ENCODE assay signal across 1 cellular context in the genomic region with DNA sequence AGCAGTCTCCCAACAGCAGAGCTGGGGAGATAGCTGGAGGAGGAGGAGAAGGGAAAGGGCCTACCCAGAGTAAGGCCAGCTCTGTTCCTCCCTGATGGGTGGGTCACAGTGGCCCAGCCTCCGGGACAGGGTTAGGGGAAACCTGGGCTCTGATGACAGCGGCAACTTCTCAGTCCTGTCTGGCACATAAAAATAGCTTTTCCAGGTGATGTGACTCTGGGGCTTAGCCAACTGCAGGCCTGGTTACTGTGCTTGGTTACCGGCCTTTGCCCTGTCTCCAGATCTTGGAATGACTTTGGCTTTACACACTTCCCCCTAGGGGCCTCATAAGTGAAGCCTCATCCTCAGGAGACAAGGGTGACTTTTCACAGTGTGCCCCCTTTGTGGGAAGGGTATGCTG.
TF ChIP-seq lines count a peak whose summit lies in the region.

No MANE protein-coding gene starts in this region.

TF ChIP-seq in A549, 52 proteins besides CTCF, POLR2A, EP300 and RAD21 (continued from another document):
- TF ChIP-seq, protein P1, sequence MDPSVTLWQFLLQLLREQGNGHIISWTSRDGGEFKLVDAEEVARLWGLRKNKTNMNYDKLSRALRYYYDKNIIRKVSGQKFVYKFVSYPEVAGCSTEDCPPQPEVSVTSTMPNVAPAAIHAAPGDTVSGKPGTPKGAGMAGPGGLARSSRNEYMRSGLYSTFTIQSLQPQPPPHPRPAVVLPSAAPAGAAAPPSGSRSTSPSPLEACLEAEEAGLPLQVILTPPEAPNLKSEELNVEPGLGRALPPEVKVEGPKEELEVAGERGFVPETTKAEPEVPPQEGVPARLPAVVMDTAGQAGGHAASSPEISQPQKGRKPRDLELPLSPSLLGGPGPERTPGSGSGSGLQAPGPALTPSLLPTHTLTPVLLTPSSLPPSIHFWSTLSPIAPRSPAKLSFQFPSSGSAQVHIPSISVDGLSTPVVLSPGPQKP (IDR thresholded peaks at IDR 0.05; ENCODE audit: low read depth, low read length), result no peak
- TF ChIP-seq NFE2L2 (conservative IDR thresholded peaks at IDR 0.05; ENCODE audit: low read length), result no peak
- no peak for TF ChIP-seq CHD4 (IDR thresholded peaks at IDR 0.05; ENCODE audit: borderline replicate concordance)
- no peak for TF ChIP-seq PHF8 (IDR thresholded peaks at IDR 0.05; ENCODE audit: borderline replicate concordance, low read depth)
- no peak for TF ChIP-seq MYC (IDR thresholded peaks at IDR 0.05; ENCODE audit: borderline replicate concordance, low read length)
- no peak for TF ChIP-seq NR3C1 (IDR thresholded peaks at IDR 0.05)
- no peak for TF ChIP-seq EHMT2 (IDR thresholded peaks at IDR 0.05; ENCODE audit: low read depth)
- no peak for TF ChIP-seq RARB (CRISPR knock-in tag; IDR thresholded peaks at IDR 0.05)
- TF ChIP-seq SMC3 (IDR thresholded peaks at IDR 0.05), result no peak
